Comparison of ENCODE assay signal across 14 cellular contexts in genomic region chr2:174568425-174568824, GRCh38. TPM values are rescaled to one million over a fixed set of nuclear protein-coding genes. Genes with fewer than 3 reads are reported as not detected.
DNase-seq lines count a peak whose midpoint lies in the region; ATAC-seq and TF ChIP-seq lines count a peak whose summit lies in the region.
"Had no signal": no experiment of that assay in that cellular context is flagged by ENCODE, and none has a peak within 500 bp of the region (broad histone marks: within the 10 kb centered on the region; RNA-seq: fewer than 3 reads in every experiment).

No MANE protein-coding gene starts in this region.

- peak overlapping the region; percentile 34 for H3K4me2 ChIP-seq in OCI-LY3 (ENCODE audit: low read length)

- no peak overlapping the region for H3K9ac ChIP-seq in OCI-LY3 (ENCODE audit: low read length)

- H3K4me1 ChIP-seq in OCI-LY3 (ENCODE audit: low read length) = peaks cover 18% of the 10 kb centered on the region
- H3K4me1 ChIP-seq in tibial artery = no peaks in the 10 kb centered on the region

- peaks cover 72% of the 10 kb centered on the region for H3K36me3 Mint-ChIP-seq in activated CD4-positive, alpha-beta T cell treated with anti-CD3 and anti-CD28 coated beads for 36 hours (ENCODE audit: low read depth)
- peaks cover 36% of the 10 kb centered on the region for H3K36me3 Mint-ChIP-seq in natural killer cell

- DNase-seq in activated CD4-positive, alpha-beta T cell treated with anti-CD3 and anti-CD28 coated beads for 36 hours = no peak
- no peak for DNase-seq in activated CD4-positive, alpha-beta T cell treated with anti-CD3 and anti-CD28 coated beads, Interleukin-2, amount 50 U/mL, for 1 hour
- no peak for DNase-seq in natural killer cell
- no peak for DNase-seq in AG20443 (ENCODE audit: low spot score)
- DNase-seq in tibial artery = no peak
- DNase-seq: central memory CD4-positive, alpha-beta T cell; naive thymus-derived CD8-positive, alpha-beta T cell; NCI-H2029; NCI-H748 treated with DMSO at 0.1 percent for 48 hours had no signal

- H3K4me3 Mint-ChIP-seq in activated CD4-positive, alpha-beta T cell treated with anti-CD3 and anti-CD28 coated beads for 36 hours = no peak overlapping the region
- no peak overlapping the region for H3K4me3 Mint-ChIP-seq in natural killer cell
- H3K4me3 Mint-ChIP-seq: naive thymus-derived CD8-positive, alpha-beta T cell had no signal

- no peaks in the 10 kb centered on the region for H3K9me3 ChIP-seq in OCI-LY3 (ENCODE audit: insufficient read depth, low read length)
- no peaks in the 10 kb centered on the region for H3K9me3 ChIP-seq in tibial artery

- no peaks in the 10 kb centered on the region for H3K9me3 Mint-ChIP-seq in activated CD4-positive, alpha-beta T cell treated with anti-CD3 and anti-CD28 coated beads for 36 hours (ENCODE audit: low read depth)
- H3K9me3 Mint-ChIP-seq in natural killer cell = no peaks in the 10 kb centered on the region
- H3K9me3 Mint-ChIP-seq: naive thymus-derived CD8-positive, alpha-beta T cell had no signal

- H3K27ac Mint-ChIP-seq in activated CD4-positive, alpha-beta T cell treated with anti-CD3 and anti-CD28 coated beads for 36 hours = peak overlapping the region; percentile 47
- H3K27ac Mint-ChIP-seq in natural killer cell = peak overlapping the region; percentile 69 to 83

- no peaks in the 10 kb centered on the region for H3K27me3 ChIP-seq in OCI-LY3 (ENCODE audit: low read depth, low read length)
- H3K27me3 ChIP-seq in tibial artery = no peaks in the 10 kb centered on the region

- H3K4me3 ChIP-seq in OCI-LY3 (ENCODE audit: low read length) (no peak overlapping the region), tibial artery (no peak overlapping the region)

- ATAC-seq in activated CD4-positive, alpha-beta T cell treated with anti-CD3 and anti-CD28 coated beads for 36 hours = peak; percentile 75
- ATAC-seq in HG02588 (IDR thresholded peaks at IDR 0.05; ENCODE audit: unreplicated experiment) (peak; percentile 72), natural killer cell (no peak), GM18873 (IDR thresholded peaks at IDR 0.05; ENCODE audit: low FRiP score, unreplicated experiment) (no peak)
- ATAC-seq: naive thymus-derived CD8-positive, alpha-beta T cell had no signal

- H3K27me3 Mint-ChIP-seq in activated CD4-positive, alpha-beta T cell treated with anti-CD3 and anti-CD28 coated beads for 36 hours = no peaks in the 10 kb centered on the region
- no peaks in the 10 kb centered on the region for H3K27me3 Mint-ChIP-seq in natural killer cell (ENCODE audit: low read depth in 2 of 2)
- H3K27me3 Mint-ChIP-seq: naive thymus-derived CD8-positive, alpha-beta T cell had no signal

- peaks cover 59% of the 10 kb centered on the region for H3K4me1 Mint-ChIP-seq in activated CD4-positive, alpha-beta T cell treated with anti-CD3 and anti-CD28 coated beads for 36 hours
- H3K4me1 Mint-ChIP-seq in natural killer cell = peaks cover 49 to 60% of the 10 kb centered on the region in 2 donors

- POLR2A ChIA-PET in activated CD4-positive, alpha-beta T cell treated with anti-CD3 and anti-CD28 coated beads for 36 hours (lab: Charles Lee) = no interaction called here

- intact Hi-C loops in activated CD4-positive, alpha-beta T cell treated with anti-CD3 and anti-CD28 coated beads for 36 hours (cut with DNase I, micrococcal nuclease) = loop anchor here in 1 of 2 experiments (2.0 kb wide), 1 partner anchor 62 kb away; no protein-coding TSS in a partner anchor
- intact Hi-C loops in natural killer cell (cut with micrococcal nuclease) (no loop called here), tibial artery (cut with DNase I; ENCODE audit: low total_unique reads) (no loop called here)

- CTCF ChIA-PET in activated CD4-positive, alpha-beta T cell treated with anti-CD3 and anti-CD28 coated beads for 36 hours (lab: Charles Lee) = interaction anchor here (0.6 to 2.2 kb wide), 6 partner anchors 8 to 131 kb away, joined by 3 to 7 read pairs (median 4); no protein-coding TSS in a partner anchor

- H2AFZ ChIP-seq in OCI-LY3 (ENCODE audit: low read depth, low read length) = no peak overlapping the region

- no peaks in the 10 kb centered on the region for H3K79me2 ChIP-seq in OCI-LY3 (ENCODE audit: low read length)

- H3K36me3 ChIP-seq in OCI-LY3 (replicated peaks; ENCODE audit: low read depth, low read length) = peaks cover 48% of the 10 kb centered on the region
- H3K36me3 ChIP-seq in tibial artery = peaks cover 54 to 73% (median 67%) of the 10 kb centered on the region in 3 donors

- H4K20me1 ChIP-seq in OCI-LY3 (ENCODE audit: insufficient read depth, low read length) = no peaks in the 10 kb centered on the region

- H3K27ac ChIP-seq in OCI-LY3 (ENCODE audit: low read length) (peak overlapping the region; percentile 46), tibial artery (no peak overlapping the region)
- H3K27ac ChIP-seq: RWPE1 had no signal

- no peak for TF ChIP-seq CTCF in OCI-LY3 (IDR thresholded peaks at IDR 0.05; ENCODE audit: low read depth, low read length)
- TF ChIP-seq CTCF in natural killer cell (IDR thresholded peaks at IDR 0.05) = no peak
- no peak for TF ChIP-seq CTCF in tibial artery (IDR thresholded peaks at IDR 0.05)

RNA-seq across cellular contexts. Expression of gene WIPF1, which starts 29.2 kb away (rescaled TPM):
- 100 to 1,000 TPM; 161 to 188 TPM for total RNA-seq in activated CD4-positive, alpha-beta T cell treated with anti-CD3 and anti-CD28 coated beads for 36 hours
- 100 to 1,000 TPM; 508 to 640 (median 555) TPM for total RNA-seq in natural killer cell
- total RNA-seq: HT-29 had no signal

Comparison
In these comparisons a context has a peak if more than half of its experiments do, and no peak if none do; other contexts are left out.
1. ATAC-seq: peak in activated CD4-positive, alpha-beta T cell treated with anti-CD3 and anti-CD28 coated beads for 36 hours (single experiment) and HG02588 (single experiment); none in natural killer cell (0 of 3) and GM18873 (single experiment).